9 cellular contexts compared by ENCODE assay signal in genomic region chr9:69155341-69156030, GRCh38. TPM values are rescaled to one million over a fixed set of nuclear protein-coding genes. Genes with fewer than 3 reads are reported as not detected.
DNase-seq lines count a peak whose midpoint lies in the region; ATAC-seq, FAIRE-seq and TF ChIP-seq lines count a peak whose summit lies in the region.
"Had no signal": no experiment of that assay in that cellular context is flagged by ENCODE, and none has a peak within 500 bp of the region (broad histone marks: within the 10 kb centered on the region; RNA-seq: fewer than 3 reads in every experiment).

No MANE protein-coding gene starts in this region.

- peak; percentile 36 for DNase-seq in DMS79 (lab: John Stamatoyannopoulos, UW)
- no peak for DNase-seq in astrocyte (ENCODE audit: low read depth)
- no peak for DNase-seq in NCI-H187 treated with DMSO at 0.1 percent for 48 hours (lab: John Stamatoyannopoulos, UW)
- no peak for DNase-seq in aorta
- DNase-seq in kidney glomerular epithelial cell (lab: John Stamatoyannopoulos, UW), result no peak
- no peak for DNase-seq in activated CD4-positive, alpha-beta T cell treated with anti-CD3 and anti-CD28 coated beads, Interleukin-2, amount 10 ng/mL, durations not matched to agents 7 days and 5 days
- DNase-seq: BE2C had no signal

- WGBS in aorta, 2 donors, result 87 to 91% methylated on average over 8 of the region's 8 CpGs

- H3K9me3 ChIP-seq in astrocyte (ENCODE audit: insufficient read depth, low read depth, low read length), result no peaks in the 10 kb centered on the region
- H3K9me3 ChIP-seq in aorta (ENCODE audit: control insufficient read depth, low read length), result no peaks in the 10 kb centered on the region
- H3K9me3 ChIP-seq: BE2C had no signal

- H3K4me3 Mint-ChIP-seq in astrocyte (ENCODE audit: unreplicated experiment), result peak overlapping the region; percentile 1
- no peak overlapping the region for H3K4me3 Mint-ChIP-seq in activated CD4-positive, alpha-beta T cell treated with anti-CD3 and anti-CD28 coated beads, Interleukin-2, amount 10 ng/mL, durations not matched to agents 7 days and 5 days

- no peak overlapping the region for H3K27ac ChIP-seq in astrocyte (ENCODE audit: low read depth, low read length)
- H3K27ac ChIP-seq in aorta (ENCODE audit: low read depth in 1 of 2, low read length in 2 of 2), result no peak overlapping the region

- ATAC-seq in GM19372 (IDR thresholded peaks at IDR 0.05; ENCODE audit: low read depth, unreplicated experiment) (peak; percentile 97), HG03060 (IDR thresholded peaks at IDR 0.05; ENCODE audit: low read depth, unreplicated experiment) (peak; percentile 93), aorta (ENCODE audit: low FRiP score) (no peak)

- CTCF ChIA-PET in activated CD4-positive, alpha-beta T cell treated with anti-CD3 and anti-CD28 coated beads, Interleukin-2, amount 10 ng/mL, durations not matched to agents 7 days and 5 days (lab: Charles Lee), result interaction anchor here (0.9 to 1.8 kb wide), 3 partner anchors 10 to 25 kb away, joined by 3 to 5 read pairs (median 4); no protein-coding TSS in a partner anchor

- H3K36me3 Mint-ChIP-seq in astrocyte (ENCODE audit: low read depth, unreplicated experiment), result no peaks in the 10 kb centered on the region
- no peaks in the 10 kb centered on the region for H3K36me3 Mint-ChIP-seq in activated CD4-positive, alpha-beta T cell treated with anti-CD3 and anti-CD28 coated beads, Interleukin-2, amount 10 ng/mL, durations not matched to agents 7 days and 5 days (ENCODE audit: low read depth)

- H3K27me3 ChIP-seq in astrocyte (ENCODE audit: insufficient read depth, low read length) (no peaks in the 10 kb centered on the region), aorta (ENCODE audit: control insufficient read depth in 1 of 2, insufficient read depth in 2 of 2, low read length in 1 of 2) (no peaks in the 10 kb centered on the region)
- H3K27me3 ChIP-seq: BE2C had no signal

- H3K4me1 ChIP-seq in astrocyte (ENCODE audit: insufficient read depth, low read length) (no peaks in the 10 kb centered on the region), aorta (ENCODE audit: control insufficient read depth in 1 of 2, insufficient read depth in 2 of 2, low read length in 2 of 2) (no peaks in the 10 kb centered on the region)
- H3K4me1 ChIP-seq: BE2C had no signal

- peak overlapping the region; percentile 58 for H3K27ac Mint-ChIP-seq in astrocyte (ENCODE audit: unreplicated experiment)
- no peak overlapping the region for H3K27ac Mint-ChIP-seq in activated CD4-positive, alpha-beta T cell treated with anti-CD3 and anti-CD28 coated beads, Interleukin-2, amount 10 ng/mL, durations not matched to agents 7 days and 5 days

- H4K20me1 ChIP-seq in astrocyte (ENCODE audit: insufficient read depth, low read length), result no peaks in the 10 kb centered on the region

- no peaks in the 10 kb centered on the region for H3K79me2 ChIP-seq in astrocyte (ENCODE audit: insufficient read depth, low read length)

- H3K9me3 Mint-ChIP-seq in astrocyte (ENCODE audit: unreplicated experiment), result no peaks in the 10 kb centered on the region
- no peaks in the 10 kb centered on the region for H3K9me3 Mint-ChIP-seq in activated CD4-positive, alpha-beta T cell treated with anti-CD3 and anti-CD28 coated beads, Interleukin-2, amount 10 ng/mL, durations not matched to agents 7 days and 5 days

- intact Hi-C loops in aorta (cut with DNase I), result loop anchor here in 1 of 2 donors (5.0 kb wide), 1 partner anchor 37 kb away; no protein-coding TSS in a partner anchor

- FAIRE-seq in astrocyte (lab: Jason Lieb, UNC), result no peak

- H3K36me3 ChIP-seq in astrocyte (ENCODE audit: insufficient read depth, low read length) (no peaks in the 10 kb centered on the region), aorta (ENCODE audit: control insufficient read depth in 1 of 2, insufficient read depth in 2 of 2, low read length in 1 of 2) (no peaks in the 10 kb centered on the region)

- peaks cover 10% of the 10 kb centered on the region for H3K4me1 Mint-ChIP-seq in astrocyte (ENCODE audit: low read depth, unreplicated experiment)
- H3K4me1 Mint-ChIP-seq in activated CD4-positive, alpha-beta T cell treated with anti-CD3 and anti-CD28 coated beads, Interleukin-2, amount 10 ng/mL, durations not matched to agents 7 days and 5 days, result no peaks in the 10 kb centered on the region

- H3K9ac ChIP-seq in astrocyte (ENCODE audit: low read length), result no peak overlapping the region

- no peak overlapping the region for H2AFZ ChIP-seq in astrocyte (ENCODE audit: low read depth, low read length)

- no peak for TF ChIP-seq CTCF in astrocyte (IDR thresholded peaks at IDR 0.05; ENCODE audit: insufficient read depth, low read depth, low read length)

- POLR2A ChIA-PET in activated CD4-positive, alpha-beta T cell treated with anti-CD3 and anti-CD28 coated beads, Interleukin-2, amount 10 ng/mL, durations not matched to agents 7 days and 5 days (lab: Charles Lee), result no interaction called here

- H3K27me3 Mint-ChIP-seq in astrocyte (ENCODE audit: low read depth, unreplicated experiment), result no peaks in the 10 kb centered on the region
- no peaks in the 10 kb centered on the region for H3K27me3 Mint-ChIP-seq in activated CD4-positive, alpha-beta T cell treated with anti-CD3 and anti-CD28 coated beads, Interleukin-2, amount 10 ng/mL, durations not matched to agents 7 days and 5 days

- H3K4me3 ChIP-seq in astrocyte (ENCODE audit: insufficient read depth, low read depth, low read length) (no peak overlapping the region), aorta (ENCODE audit: low read length in 2 of 2) (no peak overlapping the region)

- H3K4me2 ChIP-seq in astrocyte (ENCODE audit: low read length), result no peak overlapping the region

RNA-seq across cellular contexts. Expression of gene TJP2, which starts 18.6 kb away (rescaled TPM):
- total RNA-seq in astrocyte, result 34.8 and 39.6 TPM in 2 replicates
- 100 to 1,000 TPM; 115 to 121 TPM for total RNA-seq in aorta
- 100 to 1,000 TPM in 1 of 2 donors, 10 to 100 TPM in 1; 32.4 to 105 TPM for polyA plus RNA-seq in aorta
- total RNA-seq in activated CD4-positive, alpha-beta T cell treated with anti-CD3 and anti-CD28 coated beads, Interleukin-2, amount 10 ng/mL, durations not matched to agents 7 days and 5 days, result 10 to 100 TPM; 21.4 to 24.5 TPM
